Comparison of ENCODE assay signal across 8 cellular contexts in the genomic region with DNA sequence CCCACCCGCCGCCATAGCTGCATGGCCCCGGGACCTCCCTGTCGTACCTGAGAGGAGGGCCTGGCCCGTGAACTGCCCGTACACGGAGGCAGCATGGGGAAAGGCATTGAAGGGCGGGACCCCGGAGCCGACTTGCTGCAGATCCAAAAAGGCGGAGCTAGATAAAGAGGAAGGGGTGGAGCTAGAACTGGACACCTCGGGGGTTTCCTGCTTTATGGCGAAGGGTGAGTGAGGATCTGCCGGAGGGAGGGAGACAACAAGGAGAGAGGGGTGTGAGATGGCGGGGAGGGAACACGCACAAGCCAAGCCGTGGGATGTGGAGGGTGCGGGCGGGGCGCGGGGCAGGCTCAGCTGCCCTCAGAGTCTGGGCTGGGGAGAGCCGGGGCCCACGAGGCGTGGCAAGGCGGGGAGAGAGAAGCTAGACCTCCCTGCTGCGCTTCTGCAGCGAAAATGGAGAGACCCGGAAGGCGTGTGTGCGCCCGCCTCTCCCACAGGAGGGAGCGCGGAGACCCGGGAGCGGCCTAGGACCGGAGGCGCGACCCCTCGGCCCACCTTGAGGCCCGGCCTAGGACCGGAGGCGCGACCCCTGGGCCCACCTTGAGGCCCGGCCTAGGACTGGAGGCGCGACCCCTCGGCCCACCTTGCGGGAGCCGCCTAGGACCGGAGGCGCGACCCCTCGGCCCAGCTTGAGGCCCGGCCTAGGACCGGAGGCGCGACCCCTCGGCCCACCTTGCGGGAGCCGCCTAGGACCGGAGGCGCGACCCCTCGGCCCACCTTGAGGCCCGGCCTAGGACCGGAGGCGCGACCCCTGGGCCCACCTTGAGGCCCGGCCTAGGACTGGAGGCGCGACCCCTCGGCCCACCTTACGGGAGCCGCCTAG. TPM values are rescaled to one million over a fixed set of nuclear protein-coding genes. Genes with fewer than 3 reads are reported as not detected.
DNase-seq lines count a peak whose midpoint lies in the region; ATAC-seq, FAIRE-seq and TF ChIP-seq lines count a peak whose summit lies in the region.
"Not testable (repeated sequence)": the region's sequence is repeated elsewhere in the genome, so short reads cannot be mapped to it uniquely, and the experiment has no call there.

No MANE protein-coding gene starts in this region.

- not testable (repeated sequence) for H3K23me2 ChIP-seq in H1 (ENCODE audit: low read depth, low read length)

- BruUV-seq in IMR-90 (replicated peaks; lab: Mats Ljungman, UMichigan): not testable (repeated sequence)

- peak overlapping the region; percentile 94 for H2AK9ac ChIP-seq in IMR-90 (replicated peaks; ENCODE audit: low read depth, low read length, poor library complexity)

- H3K18ac ChIP-seq in IMR-90 (ENCODE audit: low read depth, low read length): peak overlapping the region; percentile 42
- not testable (repeated sequence) for H3K18ac ChIP-seq in H1 (ENCODE audit: extremely low read depth, low read length)

- H3K36me3 Mint-ChIP-seq in activated T-cell treated with anti-CD3 and anti-CD28 coated beads, Interleukin-2, amount 50 U/mL, for 4 hours (ENCODE audit: insufficient read depth): not testable (repeated sequence)

- 85% methylated on average over 25 of the region's 74 CpGs; no CpG with 5 or more reads in 1 of the 2 experiments for WGBS in IMR-90 (ENCODE audit: extremely low coverage in 2 of 2, insufficient read length in 1 of 2), 2 experiments
- 97% methylated on average over 18 of the region's 74 CpGs; no CpG with 5 or more reads in 1 of the 2 experiments for WGBS in H1 (ENCODE audit: extremely low coverage in 1 of 2, insufficient coverage in 1 of 2, insufficient read length in 1 of 2, insufficient replicate concordance in 2 of 2, low coverage in 1 of 2, low lambda C conversion rate in 2 of 2, missing lambda C conversion rate in 1 of 2), 2 experiments

- H3K36me3 ChIP-seq in IMR-90 (ENCODE audit: control insufficient read depth, insufficient read depth, low read length); SK-N-MC (ENCODE audit: insufficient read depth, low read length); H1 (ENCODE audit: control insufficient read depth in 2 of 4, insufficient read depth in 4 of 4, low read length in 3 of 4): not testable (repeated sequence)

- peak overlapping the region; percentile 57 for H3K4me2 ChIP-seq in IMR-90 (ENCODE audit: low read depth, low read length)
- not testable (repeated sequence) for H3K4me2 ChIP-seq in H1 (ENCODE audit: insufficient read depth in 1 of 2, low read depth in 2 of 2, low read length in 2 of 2)

- not testable (repeated sequence) for H3K4me1 ChIP-seq in IMR-90 (ENCODE audit: control insufficient read depth, insufficient read depth, low read length); H1 (replicated peaks in 1 of 4; ENCODE audit: control insufficient read depth in 3 of 4, insufficient read depth in 4 of 4, low read length in 3 of 4); mononuclear cell (ENCODE audit: insufficient read depth, low read length)

- H2BK120ac ChIP-seq in IMR-90 (ENCODE audit: low read depth, low read length); H1 (replicated peaks; ENCODE audit: low read depth, low read length): not testable (repeated sequence)

- not testable (repeated sequence) for H3K27me3 ChIP-seq in IMR-90 (ENCODE audit: control insufficient read depth, insufficient read depth, low read length); H1 (replicated peaks in 1 of 4; ENCODE audit: control insufficient read depth in 3 of 4, extremely low read depth in 1 of 4, insufficient read depth in 3 of 4, low read length in 3 of 4); mononuclear cell (ENCODE audit: insufficient read depth, low read length)

- peak; percentile 93 to 94 for DNase-seq in AML-193 (lab: John Stamatoyannopoulos, UW)
- DNase-seq in GM20000 (ENCODE audit: low spot score): peak; percentile 88
- DNase-seq in IMR-90: peak; percentile 65
- not testable (repeated sequence) for DNase-seq in SK-N-MC (ENCODE audit: low read depth, low spot score); H1 (ENCODE audit: low read depth in 1 of 2, low spot score in 2 of 2)
- peak; percentile 56 for DNase-seq in activated T-cell treated with anti-CD3 and anti-CD28 coated beads, Interleukin-2, amount 50 U/mL, for 4 hours
- DNase-seq in stimulated activated CD4-positive, alpha-beta T cell treated with anti-CD3 and anti-CD28 coated beads, TNF-alpha, amount 100 ng/mL, for 4 hours (ENCODE audit: low read depth in 3 of 3): peak; percentile 35 to 42 (median 38)

- H4K20me1 ChIP-seq in IMR-90 (ENCODE audit: insufficient read depth, low read length); H1 (replicated peaks in 1 of 2; ENCODE audit: control insufficient read depth in 1 of 2, insufficient read depth in 2 of 2, low read length in 2 of 2): not testable (repeated sequence)

- H3K79me1 ChIP-seq in IMR-90 (ENCODE audit: low read depth in 1 of 2, low read length in 2 of 2); H1 (ENCODE audit: low read depth, low read length): not testable (repeated sequence)

- not testable (repeated sequence) for TF ChIP-seq RAD21 in IMR-90 (IDR thresholded peaks at IDR 0.05; ENCODE audit: low read length); H1 (IDR thresholded peaks at IDR 0.05 in 1 of 2, conservative IDR thresholded peaks at IDR 0.05 in 1 of 2; ENCODE audit: low read depth in 2 of 2, low read length in 2 of 2)

- H2BK5ac ChIP-seq in IMR-90 (ENCODE audit: low read depth, low read length, poor library complexity, severe bottlenecking): peak overlapping the region; percentile 96
- H2BK5ac ChIP-seq in H1 (ENCODE audit: low read depth, low read length): not testable (repeated sequence)

- not testable (repeated sequence) for H3K9me3 Mint-ChIP-seq in activated T-cell treated with anti-CD3 and anti-CD28 coated beads, Interleukin-2, amount 50 U/mL, for 4 hours

- not testable (repeated sequence) for H3K56ac ChIP-seq in IMR-90 (ENCODE audit: extremely low read depth, insufficient read depth, low read length)
- peak overlapping the region; percentile 46 for H3K56ac ChIP-seq in H1 (replicated peaks; ENCODE audit: insufficient read length, low read depth, low read length)

- ATAC-seq in IMR-90 (ENCODE audit: low read depth): peak; percentile 74
- peak; percentile 95 to 97 for ATAC-seq in activated T-cell treated with anti-CD3 and anti-CD28 coated beads, Interleukin-2, amount 50 U/mL, for 4 hours

- not testable (repeated sequence) for H2AK5ac ChIP-seq in IMR-90 (ENCODE audit: low read depth, low read length); H1 (ENCODE audit: low read depth, low read length)

- peak overlapping the region; percentile 83 for H3K27ac ChIP-seq in IMR-90 (ENCODE audit: insufficient read depth, low read length)
- H3K27ac ChIP-seq in SK-N-MC; H1 (ENCODE audit: low read depth, low read length): not testable (repeated sequence)

- peaks cover 19% of the 10 kb centered on the region for H3K4me1 Mint-ChIP-seq in activated T-cell treated with anti-CD3 and anti-CD28 coated beads, Interleukin-2, amount 50 U/mL, for 4 hours (ENCODE audit: low read depth)

- not testable (repeated sequence) for TF ChIP-seq CTCF in GM20000 (IDR thresholded peaks at IDR 0.05; ENCODE audit: extremely low read depth, missing control alignments); IMR-90 (conservative IDR thresholded peaks at IDR 0.05; ENCODE audit: low read depth, low read length); H1 (IDR thresholded peaks at IDR 0.05; ENCODE audit: control extremely low read depth in 1 of 3, insufficient read depth in 1 of 3, low read depth in 1 of 3, low read length in 3 of 3)

- POLR2A ChIA-PET in IMR-90 (lab: Charles Lee; ENCODE audit: unreplicated experiment): interaction anchor here (0.6 kb wide), 1 partner anchor 27 kb away, joined by 3 read pairs; no protein-coding TSS in a partner anchor
- POLR2A ChIA-PET in H1 (lab: Charles Lee; ENCODE audit: partially characterized antibody): not testable (repeated sequence)

- H2BK20ac ChIP-seq in IMR-90 (ENCODE audit: low read depth, low read length); H1 (ENCODE audit: low read length): not testable (repeated sequence)

- H3K9ac ChIP-seq in IMR-90 (ENCODE audit: low read depth, low read length): peak overlapping the region; percentile 83
- peak overlapping the region; percentile 76 for H3K9ac ChIP-seq in SK-N-MC (ENCODE audit: insufficient read length)
- H3K9ac ChIP-seq in H1 (replicated peaks in 1 of 4; ENCODE audit: extremely low read depth in 1 of 4, low read depth in 3 of 4, low read length in 3 of 4): not testable (repeated sequence)

- peak overlapping the region; percentile 62; the same call in 1 of the 2 replicates for H3K4ac ChIP-seq in IMR-90 (ENCODE audit: low read depth, low read length)
- H3K4ac ChIP-seq in H1 (replicated peaks; ENCODE audit: insufficient read length, low read depth, low read length): not testable (repeated sequence)

- CTCF ChIA-PET in IMR-90 (lab: Yijun Ruan, JAX) (interaction anchor here (1.4 kb wide), 1 partner anchor 31 kb away, joined by 3 read pairs; no protein-coding TSS in a partner anchor), H1 (lab: Charles Lee; ENCODE audit: partially characterized antibody) (interaction anchor here (0.6 to 2.7 kb wide), 8 partner anchors 10 to 155 kb away, joined by 3 to 19 read pairs (median 4); no protein-coding TSS in a partner anchor)

- peak overlapping the region; percentile 57 for H4K5ac ChIP-seq in IMR-90 (ENCODE audit: low read depth, low read length)
- H4K5ac ChIP-seq in H1 (ENCODE audit: insufficient read length, low read depth, low read length): not testable (repeated sequence)

- not testable (repeated sequence) for H3K23ac ChIP-seq in IMR-90 (ENCODE audit: low read depth, low read length); H1 (ENCODE audit: insufficient read length)

- peak overlapping the region in 1 of 2 experiments; percentile 28; a peak in 1 of 4 replicates for H4K8ac ChIP-seq in IMR-90 (ENCODE audit: low read depth in 2 of 2, low read length in 2 of 2)
- H4K8ac ChIP-seq in H1 (ENCODE audit: extremely low read depth, insufficient read depth, low read length): not testable (repeated sequence)

- FAIRE-seq in H1 (lab: Jason Lieb, UNC): not testable (repeated sequence)

- H2AFZ ChIP-seq in IMR-90 (replicated peaks; ENCODE audit: low read length, poor library complexity): peak overlapping the region; percentile 79
- not testable (repeated sequence) for H2AFZ ChIP-seq in H1 (ENCODE audit: low read length)

- peak overlapping the region; percentile 88 for H3K4me3 Mint-ChIP-seq in activated T-cell treated with anti-CD3 and anti-CD28 coated beads, Interleukin-2, amount 50 U/mL, for 4 hours

- peak overlapping the region; percentile 43; the same call in 1 of the 2 replicates for H4K91ac ChIP-seq in IMR-90 (ENCODE audit: insufficient read depth, low read depth, low read length)
- H4K91ac ChIP-seq in H1 (replicated peaks; ENCODE audit: insufficient read length, low read length): not testable (repeated sequence)

- H3K27me3 Mint-ChIP-seq in activated T-cell treated with anti-CD3 and anti-CD28 coated beads, Interleukin-2, amount 50 U/mL, for 4 hours (ENCODE audit: low read depth): not testable (repeated sequence)

- H2BK12ac ChIP-seq in H1 (ENCODE audit: low read depth, low read length): not testable (repeated sequence)

- H3K4me3 ChIP-seq in IMR-90 (ENCODE audit: insufficient read depth, low read depth, low read length) (peak overlapping the region; percentile 71), SK-N-MC (peak overlapping the region; percentile 84), mononuclear cell (ENCODE audit: low read length) (peak overlapping the region; percentile 36)
- H3K4me3 ChIP-seq in H1 (ENCODE audit: extremely low read depth in 1 of 4, insufficient read depth in 2 of 4, low read depth in 3 of 4, low read length in 4 of 4): not testable (repeated sequence)

- intact Hi-C loops in IMR-90 (cut with micrococcal nuclease): not testable (repeated sequence)

- dilution Hi-C loops in IMR-90 (cut with HindIII; ENCODE audit: low sequenced_read_pairs, unreplicated experiment): not testable (repeated sequence)

- in situ Hi-C loops in IMR-90 (cut with MboI; ENCODE audit: low sequenced_read_pairs): not testable (repeated sequence)

- not testable (repeated sequence) for H3K9me1 ChIP-seq in IMR-90 (ENCODE audit: insufficient read depth, low read length)

- peak; percentile 59; the same call in 1 of the 2 replicates for TF ChIP-seq POLR2A in IMR-90 (IDR thresholded peaks at IDR 0.05; ENCODE audit: low read depth, low read length)
- TF ChIP-seq POLR2A in H1 (IDR thresholded peaks at IDR 0.05; ENCODE audit: control extremely low read depth in 1 of 2, low read depth in 2 of 2, low read length in 2 of 2): not testable (repeated sequence)

- H2BK15ac ChIP-seq in IMR-90 (ENCODE audit: low read depth, low read length); H1 (ENCODE audit: low read length): not testable (repeated sequence)

- H3K14ac ChIP-seq in IMR-90 (replicated peaks; ENCODE audit: low read depth, low read length): peak overlapping the region; percentile 63; the same call in 1 of the 2 replicates
- not testable (repeated sequence) for H3K14ac ChIP-seq in H1 (ENCODE audit: insufficient read length)

- H3K79me2 ChIP-seq in H1 (ENCODE audit: control insufficient read depth in 1 of 2, insufficient read depth in 2 of 2, low read length in 2 of 2): not testable (repeated sequence)

- not testable (repeated sequence) for TF ChIP-seq EP300 in H1 (IDR thresholded peaks at IDR 0.05; ENCODE audit: borderline replicate concordance in 1 of 2, low read depth in 2 of 2, low read length in 2 of 2)

- H3K9me3 ChIP-seq in IMR-90 (ENCODE audit: control insufficient read depth, insufficient read depth, low read length); SK-N-MC (ENCODE audit: low read depth, low read length); H1 (ENCODE audit: insufficient read depth in 2 of 2, low read depth in 1 of 2, low read length in 1 of 2); mononuclear cell (ENCODE audit: low read depth, low read length): not testable (repeated sequence)

RNA-seq across cellular contexts. Expression of gene PAX8, which starts 43.1 kb away (rescaled TPM):
- total RNA-seq in IMR-90 (2012; rRNA removed) (0.18 and 0.28 TPM in 2 replicates), mononuclear cell (0.31 TPM)
- polyA plus RNA-seq in IMR-90 (2012; rRNA removed) (1.1 and 1.5 TPM in 2 replicates), H1 (2011; rRNA removed) (0.02 and 0.08 TPM in 2 replicates)
- 0.37 and 0.92 TPM in 2 replicates for polyA plus RNA-seq in IMR-90 (2012; cell fraction: cytosol; rRNA removed)
- 1.8 and 3.0 TPM in 2 replicates for polyA plus RNA-seq in IMR-90 (2012; cell fraction: nucleus; rRNA removed; ENCODE audit: low replicate concordance)
- 1 to 10 TPM in 1 of 3 donors, under 1 TPM in 2; 0.73 to 1.1 (median 0.98) TPM for total RNA-seq in activated T-cell treated with anti-CD3 and anti-CD28 coated beads, Interleukin-2, amount 50 U/mL, for 4 hours
- total RNA-seq in H1 (2021; fragmentation: NEBNext Ultra II Directional; extraction: Animal tissue kit (Norgen Biotek cat#: 25700)): not detected in 2 replicates
- 0.04 TPM for polyA plus RNA-seq in H1 (2011; cell fraction: cytosol; rRNA removed)
- polyA plus RNA-seq in H1 (2011; cell fraction: nucleus; rRNA removed): not detected
- 0.10 to 0.34 TPM (median 0.13 TPM) in 3 of 4 replicates, not detected in the other for polyA plus RNA-seq in H1 (2012, experiment 1 of 2)
- not detected for polyA plus RNA-seq in H1 (2012, experiment 2 of 2)
- 0.04 TPM for polyA plus RNA-seq in H1 (2013, experiment 1 of 2)
- polyA plus RNA-seq in H1 (2013, experiment 2 of 2): 0.06 TPM
- polyA minus RNA-seq in H1 (2011; rRNA and poly(A)+ RNA removed): 0.09 TPM in 1 of 2 replicates, not detected in the other
- not detected for polyA minus RNA-seq in H1 (2011; cell fraction: cytosol; rRNA and poly(A)+ RNA removed)
- not detected for polyA minus RNA-seq in H1 (2011; cell fraction: nucleus; rRNA and poly(A)+ RNA removed)
